3 cellular contexts compared by ENCODE assay signal in the genomic region with DNA sequence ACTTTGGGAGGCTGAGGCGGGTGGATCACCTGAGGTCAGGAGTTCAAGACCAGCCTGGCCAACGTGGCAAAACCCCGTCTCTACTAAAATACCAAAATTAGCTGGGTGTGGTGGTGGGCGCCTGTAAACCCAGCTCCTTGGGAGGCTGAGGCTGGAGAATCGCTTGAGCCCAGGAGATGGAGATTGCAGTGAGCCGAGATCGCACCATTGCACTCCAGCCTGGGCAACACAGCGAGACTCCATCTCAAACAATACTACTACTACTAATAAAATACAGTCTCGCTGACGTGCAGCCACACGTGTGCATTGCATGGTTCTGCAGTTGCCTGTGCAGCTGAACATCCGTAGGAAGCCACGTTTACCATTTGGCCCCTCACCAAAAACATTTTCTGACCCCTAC. TPM values are rescaled to one million over a fixed set of nuclear protein-coding genes. Genes with fewer than 3 reads are reported as not detected.
"Had no signal": no experiment of that assay in that cellular context is flagged by ENCODE, and none has a peak within 500 bp of the region (broad histone marks: within the 10 kb centered on the region; RNA-seq: fewer than 3 reads in every experiment).

No MANE protein-coding gene starts in this region.

RNA-seq across cellular contexts. Expression of gene PLEKHN1, which starts 19.5 kb away (rescaled TPM):
- total RNA-seq: temporal lobe had no signal

RNA-seq across cellular contexts. Expression of gene SAMD11, which starts 23.1 kb away (rescaled TPM):
- total RNA-seq: subcutaneous adipose tissue had no signal

RNA-seq across cellular contexts. Expression of gene PERM1, which starts 35.1 kb away (rescaled TPM):
- total RNA-seq: vagina had no signal
